31 cellular contexts compared by ENCODE assay signal in genomic region chr14:102833991-102834390, GRCh38.
"Had no signal": no experiment of that assay in that cellular context is flagged by ENCODE, and none has a peak within 500 bp of the region (broad histone marks: within the 10 kb centered on the region; RNA-seq: fewer than 3 reads in every experiment).

No MANE protein-coding gene starts in this region.

- H3K27ac Mint-ChIP-seq: activated CD8-positive, alpha-beta memory T cell treated with anti-CD3 and anti-CD28 coated beads, Interleukin-2, amount 10 ng/mL, durations not matched to agents 7 days and 5 days; activated naive CD4-positive, alpha-beta T cell treated with anti-CD3 and anti-CD28 coated beads, Interleukin-2, amount 50 U/mL, for 24 hours; activated naive CD8-positive, alpha-beta T cell treated with anti-CD3 and anti-CD28 coated beads for 36 hours; activated naive CD8-positive, alpha-beta T cell treated with anti-CD3 and anti-CD28 coated beads, Interleukin-2, amount 50 U/mL, for 24 hours; activated T-helper 17 cell treated with anti-CD3 and anti-CD28 coated beads, Interleukin-2, amount 50 U/mL, for 72 hours had no signal

- H3K36me3 ChIP-seq: adrenal gland had no signal

- H3K9me3 Mint-ChIP-seq: activated naive CD4-positive, alpha-beta T cell treated with anti-CD3 and anti-CD28 coated beads for 36 hours; activated naive CD4-positive, alpha-beta T cell treated with anti-CD3 and anti-CD28 coated beads, Interleukin-2, amount 50 U/mL, for 24 hours; activated naive CD8-positive, alpha-beta T cell treated with anti-CD3 and anti-CD28 coated beads for 36 hours; activated naive CD8-positive, alpha-beta T cell treated with anti-CD3 and anti-CD28 coated beads, Interleukin-2, amount 50 U/mL, for 24 hours; activated T-cell treated with anti-CD3 and anti-CD28 coated beads, Interleukin-2, amount 50 U/mL, for 4 hours; activated T-helper 17 cell treated with anti-CD3 and anti-CD28 coated beads, Interleukin-2, amount 50 U/mL, for 72 hours had no signal

- H3K27me3 Mint-ChIP-seq: activated CD8-positive, alpha-beta memory T cell treated with anti-CD3 and anti-CD28 coated beads, Interleukin-2, amount 10 ng/mL, durations not matched to agents 7 days and 5 days; activated naive CD4-positive, alpha-beta T cell treated with anti-CD3 and anti-CD28 coated beads, Interleukin-2, amount 50 U/mL, for 24 hours; activated naive CD8-positive, alpha-beta T cell treated with anti-CD3 and anti-CD28 coated beads for 36 hours; activated naive CD8-positive, alpha-beta T cell treated with anti-CD3 and anti-CD28 coated beads, Interleukin-2, amount 50 U/mL, for 24 hours; activated T-helper 17 cell treated with anti-CD3 and anti-CD28 coated beads, Interleukin-2, amount 50 U/mL, for 72 hours had no signal

- ATAC-seq: activated CD8-positive, alpha-beta memory T cell treated with anti-CD3 and anti-CD28 coated beads, Interleukin-2, amount 10 ng/mL, durations not matched to agents 7 days and 5 days; activated CD8-positive, alpha-beta T cell treated with anti-CD3 and anti-CD28 coated beads, Interleukin-2, amount 10 ng/mL, durations not matched to agents 7 days and 5 days; activated naive CD8-positive, alpha-beta T cell treated with anti-CD3 and anti-CD28 coated beads, Interleukin-2, amount 50 U/mL, for 24 hours; activated T-cell treated with anti-CD3 and anti-CD28 coated beads, Interleukin-2, amount 50 U/mL, for 4 hours; activated T-helper 17 cell treated with anti-CD3 and anti-CD28 coated beads, Interleukin-2, amount 50 U/mL, for 72 hours; body of pancreas had no signal

- H3K4me3 ChIP-seq: adrenal gland, body of pancreas had no signal

- H3K27me3 ChIP-seq: adrenal gland, body of pancreas had no signal

- DNase-seq: activated CD4-positive, alpha-beta T cell treated with anti-CD3 and anti-CD28 coated beads for 1 hour; activated CD4-positive, alpha-beta T cell treated with anti-CD3 and anti-CD28 coated beads for 48 hours; activated CD4-positive, alpha-beta T cell treated with anti-CD3 and anti-CD28 coated beads, Interleukin-2, amount 50 U/mL, for 1 hour; activated CD4-positive, alpha-beta T cell treated with anti-CD3 and anti-CD28 coated beads, Interleukin-2, amount 50 U/mL, for 48 hours; activated CD8-positive, alpha-beta memory T cell treated with anti-CD3 and anti-CD28 coated beads, Interleukin-2, amount 10 ng/mL, durations not matched to agents 7 days and 5 days; activated CD8-positive, alpha-beta memory T cell treated with anti-CD3 and anti-CD28 coated beads, Interleukin-2, amount 50 U/mL, for 4 hours; activated CD8-positive, alpha-beta T cell treated with anti-CD3 and anti-CD28 coated beads, Interleukin-2, amount 10 ng/mL, durations not matched to agents 7 days and 5 days; activated effector memory CD4-positive, alpha-beta T cell treated with Interleukin-2 at 50 U/mL for 16 hours; activated gamma-delta T cell treated with Interleukin-2 at 50 U/mL for 16 hours; activated naive CD4-positive, alpha-beta T cell treated with anti-CD3 and anti-CD28 coated beads for 36 hours; activated naive CD8-positive, alpha-beta T cell treated with anti-CD3 and anti-CD28 coated beads for 36 hours; activated naive CD8-positive, alpha-beta T cell treated with anti-CD3 and anti-CD28 coated beads, Interleukin-2, amount 50 U/mL, for 24 hours; activated T-cell treated with anti-CD3 and anti-CD28 coated beads, Interleukin-2, amount 50 U/mL, for 4 hours; adrenal gland; amygdala; aorta; body of pancreas; caudate nucleus; cortex of kidney; dermis blood vessel endothelial cell; effector CD4-positive, alpha-beta T cell; foreskin fibroblast; head of caudate nucleus; T-helper 2 cell had no signal

- FAIRE-seq: colon, endometrium, endothelial cell of umbilical vein, frontal cortex had no signal

- H3K27ac ChIP-seq: adrenal gland, body of pancreas, epithelial cell of prostate had no signal

- H3K4me3 Mint-ChIP-seq: activated CD8-positive, alpha-beta memory T cell treated with anti-CD3 and anti-CD28 coated beads, Interleukin-2, amount 10 ng/mL, durations not matched to agents 7 days and 5 days; activated CD8-positive, alpha-beta T cell treated with anti-CD3 and anti-CD28 coated beads, Interleukin-2, amount 10 ng/mL, durations not matched to agents 7 days and 5 days; activated naive CD4-positive, alpha-beta T cell treated with anti-CD3 and anti-CD28 coated beads for 36 hours; activated naive CD4-positive, alpha-beta T cell treated with anti-CD3 and anti-CD28 coated beads, Interleukin-2, amount 50 U/mL, for 24 hours; activated naive CD8-positive, alpha-beta T cell treated with anti-CD3 and anti-CD28 coated beads for 36 hours; activated naive CD8-positive, alpha-beta T cell treated with anti-CD3 and anti-CD28 coated beads, Interleukin-2, amount 50 U/mL, for 24 hours; activated T-cell treated with anti-CD3 and anti-CD28 coated beads, Interleukin-2, amount 50 U/mL, for 4 hours; activated T-helper 17 cell treated with anti-CD3 and anti-CD28 coated beads, Interleukin-2, amount 50 U/mL, for 72 hours had no signal

- H3K9me3 ChIP-seq: adrenal gland, body of pancreas had no signal

- H3K4me1 ChIP-seq: adrenal gland, body of pancreas had no signal
